In the genomic region with DNA sequence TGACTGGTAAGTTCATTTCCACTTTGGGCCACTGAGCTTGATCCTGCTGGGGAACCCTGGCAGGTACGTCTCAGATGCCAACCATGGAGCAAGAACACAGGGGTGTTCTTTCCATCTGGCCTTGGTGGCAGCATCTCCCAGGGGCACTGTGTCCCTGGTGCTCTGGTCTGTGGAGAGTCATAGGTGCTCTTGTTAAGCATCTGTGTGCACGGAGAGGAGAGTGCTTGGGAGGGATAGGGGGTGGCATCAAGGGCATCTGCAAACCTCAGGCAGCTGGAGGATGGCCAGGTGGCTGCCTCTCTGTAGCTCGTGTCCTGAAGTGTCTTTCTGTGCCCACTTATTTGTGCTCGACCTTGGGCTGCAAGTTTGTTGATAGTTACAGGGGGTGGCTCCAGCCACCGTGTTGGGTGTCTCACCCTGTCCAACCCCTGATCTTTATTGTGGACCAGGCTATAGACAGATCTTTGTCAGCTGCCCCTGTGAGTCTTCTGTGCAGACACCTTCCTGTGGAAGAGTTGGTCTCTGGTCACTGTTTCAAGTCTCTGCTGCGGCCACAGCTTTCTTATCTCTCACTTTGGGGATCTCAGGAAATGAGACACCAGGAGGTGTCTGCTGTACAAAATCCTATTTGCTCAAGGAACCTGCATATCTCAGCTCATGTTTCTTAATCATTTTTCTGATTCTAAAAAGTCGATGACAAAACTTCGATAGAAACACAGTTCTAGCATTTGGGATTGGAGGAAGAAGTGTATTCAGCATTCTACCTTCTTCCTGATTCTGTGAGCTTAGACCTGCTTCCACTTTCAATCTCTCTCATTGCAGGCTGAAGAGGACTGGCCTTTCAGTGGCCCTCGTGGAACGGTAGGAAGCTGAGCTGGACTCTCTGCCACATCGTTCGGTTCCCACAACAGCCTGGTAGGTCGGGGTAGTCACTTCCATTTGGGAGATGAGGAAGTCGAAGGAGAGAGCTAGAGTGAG, we compare ENCODE assay signal across 9 cellular contexts. TPM values are rescaled to one million over a fixed set of nuclear protein-coding genes. Genes with fewer than 3 reads are reported as not detected.
DNase-seq lines count a peak whose midpoint lies in the region; ATAC-seq lines count a peak whose summit lies in the region.
"Had no signal": no experiment of that assay in that cellular context is flagged by ENCODE, and none has a peak within 500 bp of the region (broad histone marks: within the 10 kb centered on the region; RNA-seq: fewer than 3 reads in every experiment).

No MANE protein-coding gene starts in this region.

- no peaks in the 10 kb centered on the region for H3K36me3 Mint-ChIP-seq in activated T-cell treated with anti-CD3 and anti-CD28 coated beads, Interleukin-2, amount 50 U/mL, for 24 hours (ENCODE audit: low read depth)
- H3K36me3 Mint-ChIP-seq in activated T-helper 2 cell treated with anti-CD3 and anti-CD28 coated beads, Interferon-gamma antibody, Interleukin-2, Interleukin-4, amounts not matched to agents 10 μg/mL and 5 μg/mL and 100 μg/mL, durations not matched to agents 14 hours and 24 hours and 36 hours (ENCODE audit: low read depth): no peaks in the 10 kb centered on the region
- H3K36me3 Mint-ChIP-seq in stimulated activated naive B cell treated with anti-CD40 and anti-IgM and Interleukin-4, amounts not matched to agents 10 μg/mL and 1 μg/mL and 100 μg/mL, for 72 hours: no peaks in the 10 kb centered on the region

- peak overlapping the region; percentile 77 for H3K27ac Mint-ChIP-seq in activated T-cell treated with anti-CD3 and anti-CD28 coated beads, Interleukin-2, amount 50 U/mL, for 24 hours
- H3K27ac Mint-ChIP-seq in activated T-helper 2 cell treated with anti-CD3 and anti-CD28 coated beads, Interferon-gamma antibody, Interleukin-2, Interleukin-4, amounts not matched to agents 10 μg/mL and 5 μg/mL and 100 μg/mL, durations not matched to agents 14 hours and 24 hours and 36 hours: peak overlapping the region; percentile 82
- no peak overlapping the region for H3K27ac Mint-ChIP-seq in stimulated activated naive B cell treated with anti-CD40 and anti-IgM and Interleukin-4, amounts not matched to agents 10 μg/mL and 1 μg/mL and 100 μg/mL, for 72 hours

- no peaks in the 10 kb centered on the region for H3K9me3 Mint-ChIP-seq in activated T-cell treated with anti-CD3 and anti-CD28 coated beads, Interleukin-2, amount 50 U/mL, for 24 hours
- H3K9me3 Mint-ChIP-seq in activated T-helper 2 cell treated with anti-CD3 and anti-CD28 coated beads, Interferon-gamma antibody, Interleukin-2, Interleukin-4, amounts not matched to agents 10 μg/mL and 5 μg/mL and 100 μg/mL, durations not matched to agents 14 hours and 24 hours and 36 hours: no peaks in the 10 kb centered on the region
- H3K9me3 Mint-ChIP-seq in stimulated activated naive B cell treated with anti-CD40 and anti-IgM and Interleukin-4, amounts not matched to agents 10 μg/mL and 1 μg/mL and 100 μg/mL, for 72 hours: no peaks in the 10 kb centered on the region
- H3K9me3 Mint-ChIP-seq: activated T-cell treated with anti-CD3 and anti-CD28 coated beads, Interleukin-2, amount 50 U/mL, for 4 hours had no signal

- H3K4me3 Mint-ChIP-seq in activated T-cell treated with anti-CD3 and anti-CD28 coated beads, Interleukin-2, amount 50 U/mL, for 24 hours: no peak overlapping the region
- H3K4me3 Mint-ChIP-seq in activated T-helper 2 cell treated with anti-CD3 and anti-CD28 coated beads, Interferon-gamma antibody, Interleukin-2, Interleukin-4, amounts not matched to agents 10 μg/mL and 5 μg/mL and 100 μg/mL, durations not matched to agents 14 hours and 24 hours and 36 hours (ENCODE audit: low read depth): peak overlapping the region; percentile 65
- H3K4me3 Mint-ChIP-seq in stimulated activated naive B cell treated with anti-CD40 and anti-IgM and Interleukin-4, amounts not matched to agents 10 μg/mL and 1 μg/mL and 100 μg/mL, for 72 hours: peak overlapping the region; percentile 18 to 71
- H3K4me3 Mint-ChIP-seq: activated T-cell treated with anti-CD3 and anti-CD28 coated beads, Interleukin-2, amount 50 U/mL, for 4 hours had no signal

- intact Hi-C loops in activated T-helper 2 cell treated with anti-CD3 and anti-CD28 coated beads, Interferon-gamma antibody, Interleukin-2, Interleukin-4, amounts not matched to agents 10 μg/mL and 5 μg/mL and 100 μg/mL, durations not matched to agents 14 hours and 24 hours and 36 hours (cut with micrococcal nuclease): no loop called here

- peaks cover 30% of the 10 kb centered on the region for H3K4me1 Mint-ChIP-seq in activated T-cell treated with anti-CD3 and anti-CD28 coated beads, Interleukin-2, amount 50 U/mL, for 24 hours (ENCODE audit: low read depth)
- H3K4me1 Mint-ChIP-seq in activated T-helper 2 cell treated with anti-CD3 and anti-CD28 coated beads, Interferon-gamma antibody, Interleukin-2, Interleukin-4, amounts not matched to agents 10 μg/mL and 5 μg/mL and 100 μg/mL, durations not matched to agents 14 hours and 24 hours and 36 hours (ENCODE audit: low read depth): peaks cover 42% of the 10 kb centered on the region
- H3K4me1 Mint-ChIP-seq in stimulated activated naive B cell treated with anti-CD40 and anti-IgM and Interleukin-4, amounts not matched to agents 10 μg/mL and 1 μg/mL and 100 μg/mL, for 72 hours: peaks cover 50 to 70% of the 10 kb centered on the region in 2 donors

- H3K27me3 Mint-ChIP-seq in activated T-cell treated with anti-CD3 and anti-CD28 coated beads, Interleukin-2, amount 50 U/mL, for 24 hours: no peaks in the 10 kb centered on the region
- peaks cover 2% of the 10 kb centered on the region for H3K27me3 Mint-ChIP-seq in activated T-helper 2 cell treated with anti-CD3 and anti-CD28 coated beads, Interferon-gamma antibody, Interleukin-2, Interleukin-4, amounts not matched to agents 10 μg/mL and 5 μg/mL and 100 μg/mL, durations not matched to agents 14 hours and 24 hours and 36 hours (ENCODE audit: low read depth)
- H3K27me3 Mint-ChIP-seq in stimulated activated naive B cell treated with anti-CD40 and anti-IgM and Interleukin-4, amounts not matched to agents 10 μg/mL and 1 μg/mL and 100 μg/mL, for 72 hours: peaks cover 15 to 33% of the 10 kb centered on the region in 2 donors

- ATAC-seq in HG03025 (IDR thresholded peaks at IDR 0.05; ENCODE audit: low FRiP score, unreplicated experiment): peak; percentile 36
- no peak for ATAC-seq in stimulated activated naive B cell treated with anti-CD40 and anti-IgM and Interleukin-4, amounts not matched to agents 10 μg/mL and 1 μg/mL and 100 μg/mL, for 72 hours (replicated peaks)

- DNase-seq in activated T-cell treated with anti-CD3 and anti-CD28 coated beads, Interleukin-2, amount 50 U/mL, for 24 hours: no peak
- no peak for DNase-seq in activated T-cell treated with anti-CD3 and anti-CD28 coated beads, Interleukin-2, amount 50 U/mL, for 1 hour
- DNase-seq in activated T-helper 2 cell treated with anti-CD3 and anti-CD28 coated beads, Interferon-gamma antibody, Interleukin-2, Interleukin-4, amounts not matched to agents 10 μg/mL and 5 μg/mL and 100 μg/mL, durations not matched to agents 14 hours and 24 hours and 36 hours (ENCODE audit: low spot score): no peak
- no peak for DNase-seq in stimulated activated naive B cell treated with anti-CD40 and anti-IgM and Interleukin-4, amounts not matched to agents 10 μg/mL and 1 μg/mL and 100 μg/mL, for 72 hours
- DNase-seq in KG1 (lab: John Stamatoyannopoulos, UW) (no peak), NCI-H2171 (lab: John Stamatoyannopoulos, UW) (no peak), HuH-7.5 (ENCODE audit: low spot score) (no peak)
- DNase-seq: activated T-cell treated with anti-CD3 and anti-CD28 coated beads, Interleukin-2, amount 50 U/mL, for 4 hours had no signal

RNA-seq across cellular contexts. Expression of gene GIMAP8, which starts 17.2 kb away (rescaled TPM):
- total RNA-seq in activated T-helper 2 cell treated with anti-CD3 and anti-CD28 coated beads, Interferon-gamma antibody, Interleukin-2, Interleukin-4, amounts not matched to agents 10 μg/mL and 5 μg/mL and 100 μg/mL, durations not matched to agents 14 hours and 24 hours and 36 hours: 6.1 and 7.0 TPM in 2 replicates

RNA-seq across cellular contexts. Expression of gene ZNF775, which starts 54.1 kb away (rescaled TPM):
- total RNA-seq in activated T-helper 2 cell treated with anti-CD3 and anti-CD28 coated beads, Interferon-gamma antibody, Interleukin-2, Interleukin-4, amounts not matched to agents 10 μg/mL and 5 μg/mL and 100 μg/mL, durations not matched to agents 14 hours and 24 hours and 36 hours: 4.5 and 5.5 TPM in 2 replicates
